Comparison of ENCODE assay signal across 11 cellular contexts in genomic region chr15:71679223-71680078, GRCh38.
DNase-seq lines count a peak whose midpoint lies in the region; ATAC-seq, FAIRE-seq and TF ChIP-seq lines count a peak whose summit lies in the region.
"Had no signal": no experiment of that assay in that cellular context is flagged by ENCODE, and none has a peak within 500 bp of the region (broad histone marks: within the 10 kb centered on the region; RNA-seq: fewer than 3 reads in every experiment).

No MANE protein-coding gene starts in this region.

- H2BK12ac ChIP-seq in H9 (ENCODE audit: insufficient read length, low read depth, low read length): no peak overlapping the region

- peak overlapping the region; percentile 27 for H3K4me2 ChIP-seq in A549
- no peak overlapping the region for H3K4me2 ChIP-seq in H9 (ENCODE audit: insufficient read depth, insufficient read length, low read length)
- peak overlapping the region; percentile 17 for H3K4me2 ChIP-seq in keratinocyte (ENCODE audit: control insufficient read depth, extremely low read depth, insufficient read depth, low read depth, low read length)

- H3T11ph ChIP-seq in H9 (ENCODE audit: low read length): no peak overlapping the region

- H3K4me3 ChIP-seq in A549 (no peak overlapping the region), cardiac fibroblast (replicated peaks in 1 of 2; ENCODE audit: low read depth in 2 of 2, low read length in 2 of 2) (no peak overlapping the region), keratinocyte (ENCODE audit: control insufficient read depth in 2 of 3, extremely low read depth in 1 of 3, insufficient read depth in 2 of 3, low read depth in 1 of 3, low read length in 3 of 3) (no peak overlapping the region), MG63 (no peak overlapping the region), gastroesophageal sphincter (no peak overlapping the region)
- H3K4me3 ChIP-seq: cardiac muscle cell had no signal

- H3K4me1 Mint-ChIP-seq in H9: peaks cover 39 to 50% of the 10 kb centered on the region in 2 experiments
- H3K4me1 Mint-ChIP-seq: naive thymus-derived CD8-positive, alpha-beta T cell had no signal

- H3K4me1 ChIP-seq in A549: peaks cover 53% of the 10 kb centered on the region
- H3K4me1 ChIP-seq in H9 (ENCODE audit: insufficient read depth, low read length): peaks cover 12% of the 10 kb centered on the region
- H3K4me1 ChIP-seq in keratinocyte (ENCODE audit: control insufficient read depth, extremely low read depth, insufficient read depth, low read length): peaks cover 41% of the 10 kb centered on the region
- H3K4me1 ChIP-seq in gastroesophageal sphincter: peaks cover 0 to 37% (median 0%) of the 10 kb centered on the region in 3 donors

- H2BK5ac ChIP-seq in H9 (ENCODE audit: insufficient read length, low read length): no peak overlapping the region

- no peak overlapping the region for H3K56ac ChIP-seq in H9 (ENCODE audit: insufficient read length, low read depth, low read length)

- H3K9me3 ChIP-seq in A549: no peaks in the 10 kb centered on the region
- no peaks in the 10 kb centered on the region for H3K9me3 ChIP-seq in H9 (ENCODE audit: control insufficient read depth, low read depth, low read length)
- H3K9me3 ChIP-seq in keratinocyte (ENCODE audit: control insufficient read depth, low read depth, low read length): no peaks in the 10 kb centered on the region
- H3K9me3 ChIP-seq in MG63: no peaks in the 10 kb centered on the region
- no peaks in the 10 kb centered on the region for H3K9me3 ChIP-seq in gastroesophageal sphincter

- H4K5ac ChIP-seq in H9 (ENCODE audit: insufficient read length, low read depth, low read length): no peak overlapping the region

- 75% methylated on average over 7 of the region's 7 CpGs for WGBS in A549 (ENCODE audit: missing lambda C conversion rate)
- no CpG with 5 or more reads among the region's 7 CpGs for WGBS in H9 (ENCODE audit: extremely low coverage, insufficient read length, low lambda C conversion rate)
- 73 to 74% methylated on average over 4 to 7 of the region's 7 CpGs for WGBS in gastroesophageal sphincter (ENCODE audit: low coverage in 1 of 2), 2 donors

- peak; percentile 41 to 74; a peak in 5 of 6 replicates for ATAC-seq in A549
- ATAC-seq in gastroesophageal sphincter: no peak
- ATAC-seq: naive thymus-derived CD8-positive, alpha-beta T cell had no signal

- TF ChIP-seq POLR2A in A549 (IDR thresholded peaks at IDR 0.05; ENCODE audit: low read length) (no peak), gastroesophageal sphincter (IDR thresholded peaks at IDR 0.05) (no peak)

- H2BK120ac ChIP-seq in H9 (ENCODE audit: low read depth, low read length, poor library complexity, severe bottlenecking): no peak overlapping the region

- H3K9me3 Mint-ChIP-seq in H9: no peaks in the 10 kb centered on the region
- H3K9me3 Mint-ChIP-seq: naive thymus-derived CD8-positive, alpha-beta T cell had no signal

- H2AK5ac ChIP-seq in H9 (ENCODE audit: insufficient read length, low read length): no peak overlapping the region

- no peak overlapping the region for H3K18ac ChIP-seq in H9 (ENCODE audit: insufficient read length, low read depth, low read length)

- FAIRE-seq in A549 (lab: Jason Lieb, UNC) (no peak), keratinocyte (lab: Jason Lieb, UNC) (peak; percentile 68)

- no peak overlapping the region for H2BK15ac ChIP-seq in H9 (ENCODE audit: low read depth, low read length)

- no peaks in the 10 kb centered on the region for H3K27me3 Mint-ChIP-seq in H9 (ENCODE audit: low read depth)

- H3K36me3 ChIP-seq in keratinocyte (ENCODE audit: control insufficient read depth in 2 of 2, extremely low read depth in 1 of 2, insufficient read depth in 2 of 2, low read length in 2 of 2) (no peaks in the 10 kb centered on the region), MG63 (no peaks in the 10 kb centered on the region), gastroesophageal sphincter (no peaks in the 10 kb centered on the region)
- H3K36me3 ChIP-seq: cardiac muscle cell had no signal

- H4K91ac ChIP-seq in H9 (ENCODE audit: insufficient read length, low read depth, low read length): no peak overlapping the region

- no peak for DNase-seq in A549 (ENCODE audit: low read depth in 1 of 2, low spot score in 1 of 2)
- DNase-seq in H9: no peak
- DNase-seq in cardiac fibroblast (ENCODE audit: low read depth in 2 of 2): peak; percentile 29 to 47
- no peak for DNase-seq in keratinocyte (ENCODE audit: low read depth, low spot score)
- no peak for DNase-seq in GOT3 (lab: John Stamatoyannopoulos, UW)
- no peak for DNase-seq in MG63
- DNase-seq in cortex of kidney (lab: John Stamatoyannopoulos, UW): no peak
- DNase-seq: Karpas-422; naive thymus-derived CD8-positive, alpha-beta T cell had no signal

- peak overlapping the region in 2 of 3 experiments; percentile 15 to 42; a peak in 3 of 7 replicates for H3K27ac Mint-ChIP-seq in H9
- H3K27ac Mint-ChIP-seq: naive thymus-derived CD8-positive, alpha-beta T cell had no signal

- no peak overlapping the region for H3K4me3 Mint-ChIP-seq in H9
- H3K4me3 Mint-ChIP-seq: naive thymus-derived CD8-positive, alpha-beta T cell had no signal

- H3K9ac ChIP-seq in H9 (ENCODE audit: extremely low read depth, insufficient read length, low read length) (no peak overlapping the region), keratinocyte (ENCODE audit: control insufficient read depth, extremely low read depth, insufficient read depth, low read length) (no peak overlapping the region)

- H2AFZ ChIP-seq in H9 (ENCODE audit: low read length): no peak overlapping the region
- H2AFZ ChIP-seq in keratinocyte (ENCODE audit: control insufficient read depth, low read length): no peak overlapping the region

- no peaks in the 10 kb centered on the region; a peak in 1 of 7 replicates for H3K36me3 Mint-ChIP-seq in H9 (ENCODE audit: insufficient read depth in 1 of 3, low read depth in 3 of 3)
- H3K36me3 Mint-ChIP-seq: naive thymus-derived CD8-positive, alpha-beta T cell had no signal

- H3K9me1 ChIP-seq in keratinocyte (ENCODE audit: control insufficient read depth, extremely low read depth, insufficient read depth, low read length): no peaks in the 10 kb centered on the region

- CTCF ChIA-PET in A549 (lab: Yijun Ruan, JAX): interaction anchor here (1.2 kb wide), 1 partner anchor 50 kb away, joined by 4 read pairs; no protein-coding TSS in a partner anchor

- no peaks in the 10 kb centered on the region for H4K20me1 ChIP-seq in H9 (ENCODE audit: control insufficient read depth, insufficient read depth, insufficient read length)
- H4K20me1 ChIP-seq in keratinocyte (ENCODE audit: control insufficient read depth, extremely low read depth, insufficient read depth, low read length): no peaks in the 10 kb centered on the region

- no peak overlapping the region for H4K8ac ChIP-seq in H9 (replicated peaks; ENCODE audit: insufficient read length, low read depth, low read length)

- H3K79me1 ChIP-seq in H9 (ENCODE audit: insufficient read depth, low read depth, low read length, poor library complexity, severe bottlenecking): no peaks in the 10 kb centered on the region

- H3K27ac ChIP-seq in A549: peak overlapping the region in 1 of 2 experiments; percentile 3; a peak in 2 of 6 replicates
- no peak overlapping the region for H3K27ac ChIP-seq in H9 (ENCODE audit: insufficient read length, low read depth, low read length)
- H3K27ac ChIP-seq in keratinocyte (ENCODE audit: control insufficient read depth, insufficient read depth, low read length): no peak overlapping the region
- peak overlapping the region in 2 of 4 donors; percentile 1 to 24 for H3K27ac ChIP-seq in gastroesophageal sphincter
- H3K27ac ChIP-seq: cardiac muscle cell had no signal

- no peak overlapping the region for H3K14ac ChIP-seq in H9 (ENCODE audit: insufficient read depth, low read length)

- H3K79me2 ChIP-seq in H9 (ENCODE audit: insufficient read depth, low read length) (no peaks in the 10 kb centered on the region), keratinocyte (ENCODE audit: control insufficient read depth, insufficient read depth, low read length) (no peaks in the 10 kb centered on the region)

- TF ChIP-seq RAD21 in A549 (conservative IDR thresholded peaks at IDR 0.05 in 1 of 2, IDR thresholded peaks at IDR 0.05 in 1 of 2): no peak

- TF ChIP-seq CTCF in A549 (IDR thresholded peaks at IDR 0.05) (no peak), H9 (conservative IDR thresholded peaks at IDR 0.05) (no peak), cardiac fibroblast (IDR thresholded peaks at IDR 0.05; ENCODE audit: low read depth, low read length) (no peak), keratinocyte (optimal IDR thresholded peaks at IDR 0.05 in 1 of 3, IDR thresholded peaks at IDR 0.05 in 1 of 3, conservative IDR thresholded peaks at IDR 0.05 in 1 of 3; ENCODE audit: extremely low read depth in 1 of 3, insufficient read depth in 2 of 3, low read length in 3 of 3) (no peak), gastroesophageal sphincter (IDR thresholded peaks at IDR 0.05) (no peak)

- H3K27me3 ChIP-seq in H9 (ENCODE audit: insufficient read depth, low read length): no peaks in the 10 kb centered on the region
- no peaks in the 10 kb centered on the region for H3K27me3 ChIP-seq in keratinocyte (ENCODE audit: control insufficient read depth, extremely low read depth, insufficient read depth, low read length)
- H3K27me3 ChIP-seq in MG63: no peaks in the 10 kb centered on the region
- H3K27me3 ChIP-seq in gastroesophageal sphincter: no peaks in the 10 kb centered on the region
- H3K27me3 ChIP-seq: cardiac muscle cell had no signal

- no peak for TF ChIP-seq EP300 in A549 (IDR thresholded peaks at IDR 0.05)
- TF ChIP-seq EP300 in gastroesophageal sphincter (IDR thresholded peaks at IDR 0.05): no peak

- POLR2A ChIA-PET in A549 (lab: Yijun Ruan, JAX): no interaction called here

- no peak overlapping the region for H3K4ac ChIP-seq in H9 (ENCODE audit: low read depth, low read length)

- no peaks in the 10 kb centered on the region for H3K23me2 ChIP-seq in H9 (ENCODE audit: insufficient read length, low read depth, low read length, poor library complexity, severe bottlenecking)

- no peak overlapping the region for H2BK20ac ChIP-seq in H9 (ENCODE audit: low read depth, low read length, poor library complexity, severe bottlenecking)

- dilution Hi-C loops in keratinocyte (cut with MboI; ENCODE audit: extremely low pct_ligation_motif_present, low sequenced_read_pairs): no loop called here

- H3K23ac ChIP-seq in H9 (ENCODE audit: insufficient read length, low read depth, low read length): no peak overlapping the region

TF ChIP-seq in A549, 52 proteins besides CTCF, POLR2A, EP300 and RAD21:
- TF ChIP-seq ZC3H11A (IDR thresholded peaks at IDR 0.05) (no peak), MAFK (IDR thresholded peaks at IDR 0.05; ENCODE audit: partially characterized antibody) (no peak), HOXB5 (CRISPR knock-in tag; IDR thresholded peaks at IDR 0.05) (no peak)

Comparison
In these comparisons a context has a peak if more than half of its experiments do, and no peak if none do; other contexts are left out.
1. DNase-seq: peak in cardiac fibroblast (2 of 2); none in A549 (0 of 2), H9 (single experiment), keratinocyte (single experiment), GOT3 (single experiment), MG63 (single experiment) and cortex of kidney (single experiment).